ENCODE assay signal across 17 cellular contexts in genomic region chrX:31236231-31236630, GRCh38.
DNase-seq lines count a peak whose midpoint lies in the region; ATAC-seq and TF ChIP-seq lines count a peak whose summit lies in the region.
"Had no signal": no experiment of that assay in that cellular context is flagged by ENCODE, and none has a peak within 500 bp of the region (broad histone marks: within the 10 kb centered on the region; RNA-seq: fewer than 3 reads in every experiment).

No MANE protein-coding gene starts in this region.

- ATAC-seq in GM18907 (IDR thresholded peaks at IDR 0.05; ENCODE audit: unreplicated experiment) (peak; percentile 63), HG02571 (IDR thresholded peaks at IDR 0.05; ENCODE audit: unreplicated experiment) (peak; percentile 58), HG03342 (IDR thresholded peaks at IDR 0.05; ENCODE audit: unreplicated experiment) (peak; percentile 52)
- ATAC-seq in stimulated activated naive B cell treated with anti-CD40 and anti-IgM and Interleukin-4, amounts not matched to agents 10 μg/mL and 1 μg/mL and 100 μg/mL, for 72 hours (replicated peaks), result peak; percentile 74 to 78
- ATAC-seq: HCT116 had no signal

- H3K4ac ChIP-seq in trophoblast cell (ENCODE audit: low read depth, low read length), result no peak overlapping the region

- WGBS in trophoblast cell (ENCODE audit: extremely low coverage, insufficient coverage, insufficient read length), result no CpG with 5 or more reads among the region's 6 CpGs
- 90 to 93% methylated on average over 5 to 6 of the region's 6 CpGs for WGBS in endodermal cell (ENCODE audit: insufficient coverage in 1 of 2, insufficient read length in 1 of 2), 2 experiments

- H3K23ac ChIP-seq in trophoblast cell (ENCODE audit: low read length), result no peak overlapping the region

- H3K4me1 ChIP-seq in trophoblast cell (ENCODE audit: control insufficient read depth in 1 of 2, insufficient read depth in 2 of 2, low read length in 2 of 2) (no peaks in the 10 kb centered on the region), endodermal cell (ENCODE audit: control insufficient read depth, insufficient read depth, low read length) (no peaks in the 10 kb centered on the region)

- no peak overlapping the region for H2BK5ac ChIP-seq in trophoblast cell (ENCODE audit: low read depth, low read length, poor library complexity)

- H2AFZ ChIP-seq in trophoblast cell (ENCODE audit: insufficient read depth, low read length, poor library complexity), result no peak overlapping the region

- intact Hi-C loops in Calu3 (cut with micrococcal nuclease; ENCODE audit: unreplicated experiment), result no loop called here

- H3K36me3 ChIP-seq in trophoblast cell (ENCODE audit: control insufficient read depth in 1 of 2, insufficient read depth in 2 of 2, low read length in 2 of 2) (no peaks in the 10 kb centered on the region), endodermal cell (ENCODE audit: control insufficient read depth, insufficient read depth, low read length) (no peaks in the 10 kb centered on the region)

- peak overlapping the region; percentile 44 to 55 for H3K4me3 Mint-ChIP-seq in stimulated activated naive B cell treated with anti-CD40 and anti-IgM and Interleukin-4, amounts not matched to agents 10 μg/mL and 1 μg/mL and 100 μg/mL, for 72 hours
- H3K4me3 Mint-ChIP-seq in Calu3 (ENCODE audit: low read depth, unreplicated experiment), result no peak overlapping the region
- H3K4me3 Mint-ChIP-seq in endodermal cell, result no peak overlapping the region
- H3K4me3 Mint-ChIP-seq: CD8-positive, alpha-beta memory T cell had no signal

- TF ChIP-seq CTCF in Calu3 (IDR thresholded peaks at IDR 0.05; ENCODE audit: unreplicated experiment) (no peak), endodermal cell (conservative IDR thresholded peaks at IDR 0.05) (no peak)

- peak overlapping the region; percentile 84 for H3K27ac Mint-ChIP-seq in stimulated activated naive B cell treated with anti-CD40 and anti-IgM and Interleukin-4, amounts not matched to agents 10 μg/mL and 1 μg/mL and 100 μg/mL, for 72 hours
- H3K27ac Mint-ChIP-seq in Calu3 (ENCODE audit: unreplicated experiment), result no peak overlapping the region
- H3K27ac Mint-ChIP-seq in endodermal cell, result no peak overlapping the region
- H3K27ac Mint-ChIP-seq: CD8-positive, alpha-beta memory T cell had no signal

- H3K27me3 ChIP-seq in trophoblast cell (ENCODE audit: insufficient read depth, low read length) (no peaks in the 10 kb centered on the region), endodermal cell (ENCODE audit: control insufficient read depth, insufficient read depth, low read length, poor library complexity, severe bottlenecking) (no peaks in the 10 kb centered on the region)

- no peak overlapping the region for H4K12ac ChIP-seq in trophoblast cell (ENCODE audit: low read depth, low read length)

- no peak overlapping the region for H3K4me2 ChIP-seq in trophoblast cell (ENCODE audit: low read length)

- H3K9me3 Mint-ChIP-seq in stimulated activated naive B cell treated with anti-CD40 and anti-IgM and Interleukin-4, amounts not matched to agents 10 μg/mL and 1 μg/mL and 100 μg/mL, for 72 hours, result no peaks in the 10 kb centered on the region
- H3K9me3 Mint-ChIP-seq in Calu3 (ENCODE audit: low read depth, unreplicated experiment), result no peaks in the 10 kb centered on the region
- H3K9me3 Mint-ChIP-seq in endodermal cell, result peaks cover 41% of the 10 kb centered on the region

- no peaks in the 10 kb centered on the region for H3K79me1 ChIP-seq in trophoblast cell (ENCODE audit: low read length)

- H3K36me3 Mint-ChIP-seq in stimulated activated naive B cell treated with anti-CD40 and anti-IgM and Interleukin-4, amounts not matched to agents 10 μg/mL and 1 μg/mL and 100 μg/mL, for 72 hours, result peaks cover 12 to 20% of the 10 kb centered on the region in 2 donors
- H3K36me3 Mint-ChIP-seq in Calu3 (ENCODE audit: insufficient read depth, unreplicated experiment) (no peaks in the 10 kb centered on the region), endodermal cell (ENCODE audit: low read depth) (no peaks in the 10 kb centered on the region)
- H3K36me3 Mint-ChIP-seq: CD8-positive, alpha-beta memory T cell had no signal

- no peaks in the 10 kb centered on the region for H3K79me2 ChIP-seq in trophoblast cell (ENCODE audit: control insufficient read depth, insufficient read depth, low read length, poor library complexity)

- H2AK5ac ChIP-seq in trophoblast cell (ENCODE audit: low read length), result no peak overlapping the region

- no TSS peak for BruUV-seq in Calu3 (replicated peaks; lab: Mats Ljungman, UMichigan)

- H3K9me3 ChIP-seq in trophoblast cell (ENCODE audit: insufficient read depth, low read depth, low read length), result no peaks in the 10 kb centered on the region
- H3K9me3 ChIP-seq in endodermal cell (ENCODE audit: control insufficient read depth, low read length), result no peaks in the 10 kb centered on the region

- H3K4me3 ChIP-seq in trophoblast cell (ENCODE audit: low read depth, low read length) (no peak overlapping the region), endodermal cell (ENCODE audit: low read length) (no peak overlapping the region)

- no peaks in the 10 kb centered on the region for H3K27me3 Mint-ChIP-seq in stimulated activated naive B cell treated with anti-CD40 and anti-IgM and Interleukin-4, amounts not matched to agents 10 μg/mL and 1 μg/mL and 100 μg/mL, for 72 hours
- H3K27me3 Mint-ChIP-seq in Calu3 (ENCODE audit: unreplicated experiment) (no peaks in the 10 kb centered on the region), endodermal cell (ENCODE audit: insufficient read depth) (no peaks in the 10 kb centered on the region)

- H3K14ac ChIP-seq in trophoblast cell (ENCODE audit: low read length), result no peak overlapping the region

- H3K27ac ChIP-seq in trophoblast cell (ENCODE audit: low read depth, low read length) (no peak overlapping the region), endodermal cell (ENCODE audit: low read depth, low read length) (no peak overlapping the region)

- H3K4me1 Mint-ChIP-seq in stimulated activated naive B cell treated with anti-CD40 and anti-IgM and Interleukin-4, amounts not matched to agents 10 μg/mL and 1 μg/mL and 100 μg/mL, for 72 hours, result peaks cover 22 to 48% of the 10 kb centered on the region in 2 donors
- H3K4me1 Mint-ChIP-seq in Calu3 (ENCODE audit: low read depth, unreplicated experiment), result no peaks in the 10 kb centered on the region
- H3K4me1 Mint-ChIP-seq in endodermal cell, result peaks cover 24% of the 10 kb centered on the region
- H3K4me1 Mint-ChIP-seq: CD8-positive, alpha-beta memory T cell had no signal

- H4K91ac ChIP-seq in trophoblast cell (ENCODE audit: low read depth, low read length), result no peak overlapping the region

- H3K18ac ChIP-seq in trophoblast cell (ENCODE audit: low read length), result no peak overlapping the region

- H2BK12ac ChIP-seq in trophoblast cell (ENCODE audit: low read length), result no peak overlapping the region

- H4K8ac ChIP-seq in trophoblast cell (ENCODE audit: low read depth, low read length), result no peak overlapping the region

- H3K9ac ChIP-seq in trophoblast cell (ENCODE audit: low read length) (no peak overlapping the region), endodermal cell (ENCODE audit: extremely low read depth, low read length, poor library complexity, severe bottlenecking) (no peak overlapping the region)

- DNase-seq in stimulated activated naive B cell treated with anti-CD40 and anti-IgM and Interleukin-4, amounts not matched to agents 10 μg/mL and 1 μg/mL and 100 μg/mL, for 72 hours, result peak; percentile 61
- DNase-seq in Calu3 (no peak), trophoblast cell (no peak), endodermal cell (no peak)
- DNase-seq: activated CD8-positive, alpha-beta memory T cell treated with anti-CD3 and anti-CD28 coated beads for 24 hours; activated naive CD4-positive, alpha-beta T cell; CD8-positive, alpha-beta memory T cell; effector CD8-positive, alpha-beta T cell; GF-D8; mesendoderm; nucleus accumbens; SHP77; small intestine had no signal

- no peak overlapping the region for H2BK120ac ChIP-seq in trophoblast cell (ENCODE audit: insufficient read depth, low read length, poor library complexity)

- CTCF ChIA-PET in Calu3 (lab: Charles Lee), result no interaction called here

Comparison
In these comparisons a context has a peak if more than half of its experiments do, and no peak if none do; other contexts are left out.
1. H3K4me3 Mint-ChIP-seq: peak in stimulated activated naive B cell treated with anti-CD40 and anti-IgM and Interleukin-4, amounts not matched to agents 10 μg/mL and 1 μg/mL and 100 μg/mL, for 72 hours (2 of 2); none in Calu3 (single experiment) and endodermal cell (single experiment).
2. Peak in every context shown above with its lines, with median percentiles within 50 percentile points of each other: ATAC-seq.